Comparison of ENCODE assay signal across 12 cellular contexts in genomic region chr3:55885721-55886120, GRCh38.
A peak's percentile ranks its signal among the peaks of the same experiment; 100 is the strongest.
DNase-seq lines count a peak whose midpoint lies in the region; ATAC-seq and TF ChIP-seq lines count a peak whose summit lies in the region.
"Had no signal": no experiment of that assay in that cellular context is flagged by ENCODE, and none has a peak within 500 bp of the region (broad histone marks: within the 10 kb centered on the region; RNA-seq: fewer than 3 reads in every experiment).

No MANE protein-coding gene starts in this region.

- ATAC-seq in lower lobe of right lung, result peak; percentile 30 to 78
- ATAC-seq in heart right ventricle, result no peak
- no peak for ATAC-seq in GM18867 (IDR thresholded peaks at IDR 0.05; ENCODE audit: unreplicated experiment)
- ATAC-seq: Panc1 had no signal

- DNase-seq in EL, result peak; percentile 68
- peak; percentile 1 for DNase-seq in NB4 (ENCODE audit: low read depth)
- DNase-seq in cardiac fibroblast (ENCODE audit: low read depth in 2 of 2), result peak in 1 of 2 donors; percentile 37
- DNase-seq in lower lobe of right lung, result no peak
- no peak for DNase-seq in heart right ventricle
- DNase-seq in NCI-H82 (lab: John Stamatoyannopoulos, UW), result no peak
- DNase-seq in hippocampal formation (lab: John Stamatoyannopoulos, UW), result no peak
- DNase-seq: DMS 273 treated with DMSO at 0.1 percent for 48 hours, NCI-H1694 treated with DMSO at 0.1 percent for 48 hours had no signal

- H3K4me1 ChIP-seq in lower lobe of right lung (no peaks in the 10 kb centered on the region), heart right ventricle (no peaks in the 10 kb centered on the region)

- no peak for TF ChIP-seq POLR2A in NB4 (IDR thresholded peaks at IDR 0.05; ENCODE audit: extremely low read depth, insufficient read length)

- intact Hi-C loops in lower lobe of right lung (cut with DNase I) (no loop called here), heart right ventricle (cut with DNase I) (no loop called here)

- H3K36me3 ChIP-seq in lower lobe of right lung, result no peaks in the 10 kb centered on the region
- no peaks in the 10 kb centered on the region for H3K36me3 ChIP-seq in heart right ventricle

- H3K9me3 ChIP-seq in lower lobe of right lung (no peaks in the 10 kb centered on the region), heart right ventricle (no peaks in the 10 kb centered on the region)

- WGBS in heart right ventricle, 2 donors, result 45 to 80% methylated on average over 1 of the region's 1 CpG

- no peaks in the 10 kb centered on the region for H3K27me3 ChIP-seq in lower lobe of right lung (ENCODE audit: low read depth)
- peaks cover 0 to 13% (median 0%) of the 10 kb centered on the region in 7 donors for H3K27me3 ChIP-seq in heart right ventricle

- H3K4me3 ChIP-seq in NB4 (ENCODE audit: low read depth, low read length) (no peak overlapping the region), cardiac fibroblast (replicated peaks in 1 of 2; ENCODE audit: low read depth in 2 of 2, low read length in 2 of 2) (no peak overlapping the region), lower lobe of right lung (no peak overlapping the region), heart right ventricle (no peak overlapping the region)
- H3K4me3 ChIP-seq: skin epidermis had no signal

- TF ChIP-seq CTCF in NB4 (IDR thresholded peaks at IDR 0.05; ENCODE audit: low read depth, low read length) (no peak), cardiac fibroblast (IDR thresholded peaks at IDR 0.05; ENCODE audit: low read depth, low read length) (peak; percentile 26), lower lobe of right lung (IDR thresholded peaks at IDR 0.05) (no peak), heart right ventricle (IDR thresholded peaks at IDR 0.05) (no peak)

- H3K27ac ChIP-seq in lower lobe of right lung (no peak overlapping the region), heart right ventricle (no peak overlapping the region)

Comparison
In these comparisons a context has a peak if more than half of its experiments do, and no peak if none do; other contexts are left out.
1. DNase-seq: peak in EL (single experiment) and NB4 (single experiment); none in lower lobe of right lung (single experiment), heart right ventricle (0 of 2), NCI-H82 (single experiment) and hippocampal formation (0 of 2).
2. ATAC-seq: peak in lower lobe of right lung (2 of 2); none in heart right ventricle (0 of 8) and GM18867 (single experiment).